In the genomic region with DNA sequence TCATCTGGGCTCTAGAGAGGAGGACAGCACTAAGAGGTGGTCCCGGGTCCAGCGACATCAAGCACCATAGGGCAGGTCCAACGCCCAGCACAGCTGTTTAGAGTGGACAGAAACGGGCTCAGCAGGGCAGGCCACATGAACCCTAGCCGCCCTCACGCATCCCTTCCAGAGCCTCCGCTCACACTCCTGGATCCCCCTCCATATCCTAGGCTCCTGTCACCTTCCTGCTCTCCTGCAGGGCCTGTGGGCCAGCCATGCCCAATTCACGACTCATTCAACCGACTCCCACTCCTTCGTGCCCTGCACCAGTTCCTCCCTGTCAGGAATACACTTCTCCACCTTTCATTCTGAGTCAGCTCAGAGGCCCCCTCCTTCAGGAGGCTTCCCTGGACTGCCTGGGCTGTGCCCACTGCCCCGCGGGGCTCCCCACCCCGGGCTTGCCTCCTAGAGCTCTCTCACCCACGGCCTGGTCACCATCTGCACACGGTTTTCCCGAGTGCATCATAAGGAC, we compare ENCODE assay signal across 8 cellular contexts.
DNase-seq lines count a peak whose midpoint lies in the region; ATAC-seq, FAIRE-seq and TF ChIP-seq lines count a peak whose summit lies in the region.

No MANE protein-coding gene starts in this region.

- no peak for ATAC-seq in naive thymus-derived CD4-positive, alpha-beta T cell
- ATAC-seq in HG02870 (IDR thresholded peaks at IDR 0.05; ENCODE audit: unreplicated experiment) (no peak), HG03039 (IDR thresholded peaks at IDR 0.05; ENCODE audit: unreplicated experiment) (no peak)

- H3K9ac ChIP-seq in BLaER1 treated with 17β-estradiol and CSF1 and Interleukin-3, amounts not matched to agents 10 nM and 100 nM, result peak overlapping the region; percentile 66 to 87 (median 78); a peak in 21 of 22 replicates
- H3K9ac ChIP-seq in astrocyte (ENCODE audit: low read length), result peak overlapping the region; percentile 74

- no peak for FAIRE-seq in astrocyte (lab: Jason Lieb, UNC)

- DNase-seq in astrocyte (ENCODE audit: low read depth) (peak; percentile 20), hippocampal formation (lab: John Stamatoyannopoulos, UW) (no peak), NCI-H510A treated with DMSO at 0.1 percent for 48 hours (lab: John Stamatoyannopoulos, UW) (no peak)
- DNase-seq in naive thymus-derived CD4-positive, alpha-beta T cell, result no peak

- peaks cover 9 to 29% (median 18%) of the 10 kb centered on the region in 3 donors for H3K4me1 Mint-ChIP-seq in IgD-negative memory B cell
- peaks cover 29% of the 10 kb centered on the region for H3K4me1 Mint-ChIP-seq in astrocyte (ENCODE audit: low read depth, unreplicated experiment)
- peaks cover 0 to 12% (median 6%) of the 10 kb centered on the region in 7 donors for H3K4me1 Mint-ChIP-seq in naive thymus-derived CD4-positive, alpha-beta T cell

- H3K9me3 ChIP-seq in BLaER1 treated with 17β-estradiol and CSF1 and Interleukin-3, amounts not matched to agents 10 nM and 100 nM (replicated peaks in 1 of 11), result peaks cover 0 to 5% (median 0%) of the 10 kb centered on the region in 11 experiments; a peak in 4 of 22 replicates
- H3K9me3 ChIP-seq in astrocyte (ENCODE audit: insufficient read depth, low read depth, low read length), result no peaks in the 10 kb centered on the region
- no peaks in the 10 kb centered on the region for H3K9me3 ChIP-seq in naive thymus-derived CD4-positive, alpha-beta T cell (ENCODE audit: control insufficient read depth in 2 of 3, low read length in 3 of 3)

- CTCF ChIA-PET in naive thymus-derived CD4-positive, alpha-beta T cell (lab: Charles Lee), result interaction anchor here (0.5 to 2.4 kb wide), 17 partner anchors 8 to 768 kb away, joined by 3 to 24 read pairs (median 4); no protein-coding TSS in a partner anchor

- H3K4me3 ChIP-seq in BLaER1 treated with 17β-estradiol and CSF1 and Interleukin-3, amounts not matched to agents 10 nM and 100 nM, result peak overlapping the region; percentile 52 to 70 (median 61); a peak in 19 of 20 replicates
- H3K4me3 ChIP-seq in astrocyte (ENCODE audit: insufficient read depth, low read depth, low read length), result no peak overlapping the region
- H3K4me3 ChIP-seq in naive thymus-derived CD4-positive, alpha-beta T cell (ENCODE audit: low read length), result peak overlapping the region; percentile 80

- TF ChIP-seq CTCF in astrocyte (IDR thresholded peaks at IDR 0.05; ENCODE audit: insufficient read depth, low read depth, low read length), result no peak

- H3K27ac Mint-ChIP-seq in IgD-negative memory B cell (peak overlapping the region in 1 of 3 donors; percentile 59), astrocyte (ENCODE audit: unreplicated experiment) (no peak overlapping the region)
- peak overlapping the region in 4 of 9 donors; percentile 37 to 52 (median 46) for H3K27ac Mint-ChIP-seq in naive thymus-derived CD4-positive, alpha-beta T cell

- H3K4me1 ChIP-seq in BLaER1 treated with 17β-estradiol and CSF1 and Interleukin-3, amounts not matched to agents 10 nM and 100 nM, result peaks cover 38 to 71% (median 50%) of the 10 kb centered on the region in 10 experiments
- H3K4me1 ChIP-seq in astrocyte (ENCODE audit: insufficient read depth, low read length), result peaks cover 20% of the 10 kb centered on the region
- H3K4me1 ChIP-seq in naive thymus-derived CD4-positive, alpha-beta T cell (ENCODE audit: control insufficient read depth in 2 of 2, insufficient read depth in 2 of 2, low read length in 2 of 2), result peaks cover 6% of the 10 kb centered on the region in 2 donors

- H3K9me3 Mint-ChIP-seq in IgD-negative memory B cell (no peaks in the 10 kb centered on the region), astrocyte (ENCODE audit: unreplicated experiment) (no peaks in the 10 kb centered on the region)
- peaks cover 0 to 4% (median 0%) of the 10 kb centered on the region in 11 donors for H3K9me3 Mint-ChIP-seq in naive thymus-derived CD4-positive, alpha-beta T cell

- POLR2A ChIA-PET in naive thymus-derived CD4-positive, alpha-beta T cell (lab: Charles Lee), result no interaction called here

- H3K36me3 ChIP-seq in BLaER1 treated with 17β-estradiol and CSF1 and Interleukin-3, amounts not matched to agents 10 nM and 100 nM, result no peaks in the 10 kb centered on the region
- no peaks in the 10 kb centered on the region for H3K36me3 ChIP-seq in astrocyte (ENCODE audit: insufficient read depth, low read length)
- H3K36me3 ChIP-seq in naive thymus-derived CD4-positive, alpha-beta T cell (ENCODE audit: control insufficient read depth in 2 of 3, insufficient read depth in 3 of 3, low read length in 3 of 3), result no peaks in the 10 kb centered on the region

- no peaks in the 10 kb centered on the region for H3K79me2 ChIP-seq in astrocyte (ENCODE audit: insufficient read depth, low read length)

- peak overlapping the region; percentile 83 to 99 (median 86) for H3K4me2 ChIP-seq in BLaER1 treated with 17β-estradiol and CSF1 and Interleukin-3, amounts not matched to agents 10 nM and 100 nM
- H3K4me2 ChIP-seq in astrocyte (ENCODE audit: low read length), result peak overlapping the region; percentile 86

- H2AFZ ChIP-seq in astrocyte (ENCODE audit: low read depth, low read length), result peak overlapping the region; percentile 87

- H3K4me3 Mint-ChIP-seq in IgD-negative memory B cell (peak overlapping the region; percentile 68 to 89 (median 85)), astrocyte (ENCODE audit: unreplicated experiment) (no peak overlapping the region)
- H3K4me3 Mint-ChIP-seq in naive thymus-derived CD4-positive, alpha-beta T cell, result peak overlapping the region; percentile 71 to 83 (median 78)

- H3K27ac ChIP-seq in BLaER1 treated with 17β-estradiol and CSF1 and Interleukin-3, amounts not matched to agents 10 nM and 100 nM, result peak overlapping the region in 9 of 11 experiments; percentile 43 to 77 (median 66); a peak in 14 of 22 replicates
- H3K27ac ChIP-seq in astrocyte (ENCODE audit: low read depth, low read length), result no peak overlapping the region
- H3K27ac ChIP-seq in naive thymus-derived CD4-positive, alpha-beta T cell (ENCODE audit: low read depth, low read length), result no peak overlapping the region

- no peaks in the 10 kb centered on the region for H3K27me3 ChIP-seq in BLaER1 treated with 17β-estradiol and CSF1 and Interleukin-3, amounts not matched to agents 10 nM and 100 nM
- no peaks in the 10 kb centered on the region for H3K27me3 ChIP-seq in astrocyte (ENCODE audit: insufficient read depth, low read length)
- no peaks in the 10 kb centered on the region for H3K27me3 ChIP-seq in naive thymus-derived CD4-positive, alpha-beta T cell (ENCODE audit: control insufficient read depth in 2 of 2, insufficient read depth in 2 of 2, low read length in 2 of 2)

- no peaks in the 10 kb centered on the region for H4K20me1 ChIP-seq in BLaER1 treated with 17β-estradiol and CSF1 and Interleukin-3, amounts not matched to agents 10 nM and 100 nM
- no peaks in the 10 kb centered on the region for H4K20me1 ChIP-seq in astrocyte (ENCODE audit: insufficient read depth, low read length)

- H3K36me3 Mint-ChIP-seq in IgD-negative memory B cell, result peaks cover 3% of the 10 kb centered on the region
- no peaks in the 10 kb centered on the region for H3K36me3 Mint-ChIP-seq in astrocyte (ENCODE audit: low read depth, unreplicated experiment)
- no peaks in the 10 kb centered on the region for H3K36me3 Mint-ChIP-seq in naive thymus-derived CD4-positive, alpha-beta T cell

- intact Hi-C loops in naive thymus-derived CD4-positive, alpha-beta T cell (cut with micrococcal nuclease), result loop anchor here (1.0 to 2.0 kb wide), 9 partner anchors 46 to 1352 kb away; no protein-coding TSS in a partner anchor

- H3K27me3 Mint-ChIP-seq in IgD-negative memory B cell (peaks cover 4% of the 10 kb centered on the region), astrocyte (ENCODE audit: low read depth, unreplicated experiment) (peaks cover 21% of the 10 kb centered on the region)
- peaks cover 0 to 12% (median 3%) of the 10 kb centered on the region in 5 donors for H3K27me3 Mint-ChIP-seq in naive thymus-derived CD4-positive, alpha-beta T cell

Comparison
In these comparisons a context has a peak if more than half of its experiments do, and no peak if none do; other contexts are left out.
1. H3K27ac ChIP-seq: peak in BLaER1 treated with 17β-estradiol and CSF1 and Interleukin-3, amounts not matched to agents 10 nM and 100 nM (9 of 11); none in astrocyte (single experiment) and naive thymus-derived CD4-positive, alpha-beta T cell (single experiment).